Comparison of ENCODE assay signal across 1 cellular context in the genomic region with DNA sequence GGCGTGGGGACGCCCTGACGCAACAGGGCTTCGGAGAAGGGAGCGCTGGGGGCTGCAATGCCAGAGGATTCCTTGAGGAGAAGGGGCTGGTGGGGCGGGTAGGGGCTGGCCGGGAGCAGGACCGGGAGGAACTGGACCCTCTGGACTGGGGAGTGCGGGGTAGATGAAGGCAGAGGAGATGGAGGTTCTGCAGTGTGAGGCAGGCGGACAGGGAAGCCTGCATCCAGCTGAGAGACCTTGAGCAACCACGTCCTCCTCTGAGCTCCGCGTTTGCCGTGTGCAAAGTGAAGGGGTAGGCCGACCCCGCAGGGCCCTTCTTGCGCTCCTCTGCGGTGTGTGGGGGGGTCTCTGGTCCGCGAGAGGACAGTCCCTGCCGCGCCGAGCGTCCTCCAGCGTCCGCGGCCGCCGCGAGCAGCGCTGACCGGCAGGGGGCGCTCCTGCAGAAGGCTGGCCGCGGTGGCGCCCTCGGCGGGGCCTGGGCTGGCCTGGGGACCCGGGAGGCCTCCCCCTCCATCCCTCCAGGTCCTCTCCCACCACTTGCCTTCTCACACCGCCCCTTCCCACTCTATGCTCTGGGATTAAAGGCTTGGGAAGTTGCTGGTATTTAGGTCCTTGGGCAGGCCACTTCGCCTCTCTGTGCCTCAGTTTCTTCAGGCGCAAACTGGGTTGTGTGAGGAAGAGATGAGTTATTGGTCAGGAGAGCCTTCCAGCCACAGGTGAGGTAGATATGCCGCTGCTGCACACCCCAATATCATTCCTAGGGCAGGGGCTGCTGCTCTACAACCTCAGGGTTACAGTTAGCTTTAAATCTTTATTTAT.
TF ChIP-seq lines count a peak whose summit lies in the region.

No MANE protein-coding gene starts in this region.

TF ChIP-seq in HepG2, 621 proteins besides CTCF, POLR2A, EP300 and RAD21 (continued from another document and continues in another):
- TF ChIP-seq ZNF276 (CRISPR knock-in tag; IDR thresholded peaks at IDR 0.05; ENCODE audit: low read depth) (no peak), HNF4G (IDR thresholded peaks at IDR 0.05; ENCODE audit: borderline replicate concordance, low read depth, low read length) (no peak), HNF4G (CRISPR knock-in tag; IDR thresholded peaks at IDR 0.05; ENCODE audit: borderline replicate concordance, low read depth) (0 out of 2 replicates have a peak, but pooled peaks have one; percentile 44), EZH2 (conservative IDR thresholded peaks at IDR 0.05; ENCODE audit: low read depth, low read length) (no peak), ZNF639 (CRISPR knock-in tag; conservative IDR thresholded peaks at IDR 0.05) (no peak), ADNP (CRISPR knock-in tag; IDR thresholded peaks at IDR 0.05) (peak; percentile 33; the same call in 1 of the 2 replicates), TBX3 (IDR thresholded peaks at IDR 0.05; ENCODE audit: borderline replicate concordance) (no peak), ZC3H4 (CRISPR knock-in tag; IDR thresholded peaks at IDR 0.05; ENCODE audit: borderline replicate concordance) (no peak), IRX3 (CRISPR knock-in tag; IDR thresholded peaks at IDR 0.05; ENCODE audit: borderline replicate concordance, low read depth) (no peak), ZSCAN25 (CRISPR knock-in tag; IDR thresholded peaks at IDR 0.05) (no peak), ARID4A (CRISPR knock-in tag; IDR thresholded peaks at IDR 0.05; ENCODE audit: borderline replicate concordance) (peak; percentile 46; the same call in 1 of the 2 replicates), PHF8 (CRISPR knock-in tag; IDR thresholded peaks at IDR 0.05) (no peak), ZNF572 (CRISPR knock-in tag; IDR thresholded peaks at IDR 0.05) (no peak), SMC3 (IDR thresholded peaks at IDR 0.05; ENCODE audit: low read length) (peak; percentile 38; the same call in 1 of the 2 replicates), ZNF496 (CRISPR knock-in tag; IDR thresholded peaks at IDR 0.05; ENCODE audit: insufficient replicate concordance) (no peak), ZNF546 (CRISPR knock-in tag; conservative IDR thresholded peaks at IDR 0.05) (peak; percentile 79; the same call in 1 of the 2 replicates), FOXC1 (CRISPR knock-in tag; IDR thresholded peaks at IDR 0.05; ENCODE audit: borderline replicate concordance) (no peak; the same call in 1 of the 2 replicates), ZNF589 (CRISPR knock-in tag; conservative IDR thresholded peaks at IDR 0.05) (no peak), PRDM15 (CRISPR knock-in tag; IDR thresholded peaks at IDR 0.05) (no peak), ZNF713 (CRISPR knock-in tag; IDR thresholded peaks at IDR 0.05) (peak; percentile 88; the same call in 1 of the 2 replicates), EEA1 (CRISPR knock-in tag; IDR thresholded peaks at IDR 0.05; ENCODE audit: borderline replicate concordance) (peak; percentile 37; the same call in 1 of the 2 replicates), CBX2 (IDR thresholded peaks at IDR 0.05; ENCODE audit: low read depth, low read length) (no peak), CBX2 (CRISPR knock-in tag; IDR thresholded peaks at IDR 0.05; ENCODE audit: low read depth) (no peak), TAF15 (IDR thresholded peaks at IDR 0.05; ENCODE audit: low read depth, low read length, poor library complexity, severe bottlenecking) (peak; percentile 93), MIER2 (CRISPR knock-in tag; IDR thresholded peaks at IDR 0.05) (no peak), EED (CRISPR knock-in tag; IDR thresholded peaks at IDR 0.05) (no peak), FOXJ3 (CRISPR knock-in tag; IDR thresholded peaks at IDR 0.05; ENCODE audit: borderline replicate concordance) (no peak), PLRG1 (conservative IDR thresholded peaks at IDR 0.05) (no peak), IKZF4 (CRISPR knock-in tag; IDR thresholded peaks at IDR 0.05; ENCODE audit: borderline replicate concordance, low read depth, not compliant biosample characterization) (no peak), ZNF746 (CRISPR knock-in tag; IDR thresholded peaks at IDR 0.05) (no peak), GZF1 (CRISPR knock-in tag; IDR thresholded peaks at IDR 0.05) (no peak), NFYB (CRISPR knock-in tag; IDR thresholded peaks at IDR 0.05) (no peak), ZNF883 (CRISPR knock-in tag; IDR thresholded peaks at IDR 0.05; ENCODE audit: not compliant biosample characterization) (no peak), ZNF12 (CRISPR knock-in tag; IDR thresholded peaks at IDR 0.05) (no peak), HNRNPH1 (optimal IDR thresholded peaks at IDR 0.05; ENCODE audit: low read depth, low read length) (no peak), ZBTB8A (CRISPR knock-in tag; IDR thresholded peaks at IDR 0.05; ENCODE audit: borderline replicate concordance, low read depth) (no peak), ZNF354B (CRISPR knock-in tag; IDR thresholded peaks at IDR 0.05) (no peak), ATF7 (IDR thresholded peaks at IDR 0.05) (no peak), ATF7 (CRISPR knock-in tag; IDR thresholded peaks at IDR 0.05) (peak; percentile 34; the same call in 1 of the 2 replicates), YEATS2 (CRISPR knock-in tag; IDR thresholded peaks at IDR 0.05; ENCODE audit: borderline replicate concordance) (no peak)
- TF ChIP-seq, protein P1, sequence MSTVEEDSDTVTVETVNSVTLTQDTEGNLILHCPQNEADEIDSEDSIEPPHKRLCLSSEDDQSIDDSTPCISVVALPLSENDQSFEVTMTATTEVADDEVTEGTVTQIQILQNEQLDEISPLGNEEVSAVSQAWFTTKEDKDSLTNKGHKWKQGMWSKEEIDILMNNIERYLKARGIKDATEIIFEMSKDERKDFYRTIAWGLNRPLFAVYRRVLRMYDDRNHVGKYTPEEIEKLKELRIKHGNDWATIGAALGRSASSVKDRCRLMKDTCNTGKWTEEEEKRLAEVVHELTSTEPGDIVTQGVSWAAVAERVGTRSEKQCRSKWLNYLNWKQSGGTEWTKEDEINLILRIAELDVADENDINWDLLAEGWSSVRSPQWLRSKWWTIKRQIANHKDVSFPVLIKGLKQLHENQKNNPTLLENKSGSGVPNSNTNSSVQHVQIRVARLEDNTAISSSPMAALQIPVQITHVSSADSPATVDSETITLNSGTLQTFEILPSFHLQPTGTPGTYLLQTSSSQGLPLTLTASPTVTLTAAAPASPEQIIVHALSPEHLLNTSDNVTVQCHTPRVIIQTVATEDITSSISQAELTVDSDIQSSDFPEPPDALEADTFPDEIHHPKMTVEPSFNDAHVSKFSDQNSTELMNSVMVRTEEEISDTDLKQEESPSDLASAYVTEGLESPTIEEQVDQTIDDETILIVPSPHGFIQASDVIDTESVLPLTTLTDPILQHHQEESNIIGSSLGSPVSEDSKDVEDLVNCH (CRISPR knock-in tag; IDR thresholded peaks at IDR 0.05), result no peak
- TF ChIP-seq, protein P2, sequence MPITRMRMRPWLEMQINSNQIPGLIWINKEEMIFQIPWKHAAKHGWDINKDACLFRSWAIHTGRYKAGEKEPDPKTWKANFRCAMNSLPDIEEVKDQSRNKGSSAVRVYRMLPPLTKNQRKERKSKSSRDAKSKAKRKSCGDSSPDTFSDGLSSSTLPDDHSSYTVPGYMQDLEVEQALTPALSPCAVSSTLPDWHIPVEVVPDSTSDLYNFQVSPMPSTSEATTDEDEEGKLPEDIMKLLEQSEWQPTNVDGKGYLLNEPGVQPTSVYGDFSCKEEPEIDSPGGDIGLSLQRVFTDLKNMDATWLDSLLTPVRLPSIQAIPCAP (CRISPR knock-in tag; IDR thresholded peaks at IDR 0.05; ENCODE audit: low read depth), result no peak
- TF ChIP-seq, protein P3, sequence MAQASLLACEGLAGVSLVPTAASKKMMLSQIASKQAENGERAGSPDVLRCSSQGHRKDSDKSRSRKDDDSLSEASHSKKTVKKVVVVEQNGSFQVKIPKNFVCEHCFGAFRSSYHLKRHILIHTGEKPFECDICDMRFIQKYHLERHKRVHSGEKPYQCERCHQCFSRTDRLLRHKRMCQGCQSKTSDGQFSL (CRISPR knock-in tag; IDR thresholded peaks at IDR 0.05), result peak; percentile 93
- TF ChIP-seq, protein P4, sequence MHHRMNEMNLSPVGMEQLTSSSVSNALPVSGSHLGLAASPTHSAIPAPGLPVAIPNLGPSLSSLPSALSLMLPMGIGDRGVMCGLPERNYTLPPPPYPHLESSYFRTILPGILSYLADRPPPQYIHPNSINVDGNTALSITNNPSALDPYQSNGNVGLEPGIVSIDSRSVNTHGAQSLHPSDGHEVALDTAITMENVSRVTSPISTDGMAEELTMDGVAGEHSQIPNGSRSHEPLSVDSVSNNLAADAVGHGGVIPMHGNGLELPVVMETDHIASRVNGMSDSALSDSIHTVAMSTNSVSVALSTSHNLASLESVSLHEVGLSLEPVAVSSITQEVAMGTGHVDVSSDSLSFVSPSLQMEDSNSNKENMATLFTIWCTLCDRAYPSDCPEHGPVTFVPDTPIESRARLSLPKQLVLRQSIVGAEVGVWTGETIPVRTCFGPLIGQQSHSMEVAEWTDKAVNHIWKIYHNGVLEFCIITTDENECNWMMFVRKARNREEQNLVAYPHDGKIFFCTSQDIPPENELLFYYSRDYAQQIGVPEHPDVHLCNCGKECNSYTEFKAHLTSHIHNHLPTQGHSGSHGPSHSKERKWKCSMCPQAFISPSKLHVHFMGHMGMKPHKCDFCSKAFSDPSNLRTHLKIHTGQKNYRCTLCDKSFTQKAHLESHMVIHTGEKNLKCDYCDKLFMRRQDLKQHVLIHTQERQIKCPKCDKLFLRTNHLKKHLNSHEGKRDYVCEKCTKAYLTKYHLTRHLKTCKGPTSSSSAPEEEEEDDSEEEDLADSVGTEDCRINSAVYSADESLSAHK (CRISPR knock-in tag; IDR thresholded peaks at IDR 0.05; ENCODE audit: borderline replicate concordance), result no peak
